In genomic region chr2:130864830-130865229, GRCh38 we compare ENCODE assay signal across 1 cellular context.
A peak's percentile ranks its signal among the peaks of the same experiment; 100 is the strongest.
TF ChIP-seq lines count a peak whose summit lies in the region.

No MANE protein-coding gene starts in this region.

TF ChIP-seq in HCT116, 20 proteins besides CTCF, POLR2A, EP300 and RAD21 (continued from another document):
- TF ChIP-seq REST (IDR thresholded peaks at IDR 0.05; ENCODE audit: low read depth): no peak
- TF ChIP-seq POLR2AphosphoS5 (IDR thresholded peaks at IDR 0.05; ENCODE audit: low read depth, low read length): peak; percentile 19; the same call in 1 of the 2 replicates
- peak; percentile 81 for TF ChIP-seq MAX (IDR thresholded peaks at IDR 0.05)
- no peak for TF ChIP-seq ZFX (IDR thresholded peaks at IDR 0.05)
- TF ChIP-seq EZH2phosphoT487 (IDR thresholded peaks at IDR 0.05; ENCODE audit: borderline replicate concordance): no peak
- no peak for TF ChIP-seq SRF (IDR thresholded peaks at IDR 0.05; ENCODE audit: low read depth)
- no peak for TF ChIP-seq YY1 (IDR thresholded peaks at IDR 0.05; ENCODE audit: extremely low read depth, insufficient replicate concordance, low read depth, low read length)
- peak; percentile 80 for TF ChIP-seq TCF7L2 (IDR thresholded peaks at IDR 0.05; ENCODE audit: borderline replicate concordance, extremely low read depth, insufficient read depth, insufficient read length)
- TF ChIP-seq EZH2 (IDR thresholded peaks at IDR 0.05): no peak
